Comparison of ENCODE assay signal across 18 cellular contexts in genomic region chrX:10235851-10236250, GRCh38.
DNase-seq lines count a peak whose midpoint lies in the region; ATAC-seq, FAIRE-seq and TF ChIP-seq lines count a peak whose summit lies in the region.
"Had no signal": no experiment of that assay in that cellular context is flagged by ENCODE, and none has a peak within 500 bp of the region (broad histone marks: within the 10 kb centered on the region; RNA-seq: fewer than 3 reads in every experiment).

No MANE protein-coding gene starts in this region.

- H3K27ac ChIP-seq in ACC112 (ENCODE audit: low read depth, low read length) (peak overlapping the region; percentile 94), GM23248 (peak overlapping the region; percentile 21; the same call in 1 of the 2 replicates), astrocyte (ENCODE audit: low read depth, low read length) (peak overlapping the region; percentile 25), gastrocnemius medialis (no peak overlapping the region)
- H3K27ac ChIP-seq: thyroid gland had no signal

- DNase-seq in GM23248 = peak; percentile 75
- DNase-seq in astrocyte (ENCODE audit: low read depth) = peak; percentile 90
- DNase-seq in left ventricle myocardium superior = no peak
- DNase-seq in gastrocnemius medialis = no peak
- no peak for DNase-seq in LoVo (ENCODE audit: low spot score)
- DNase-seq in NCI-H1694 treated with DMSO at 0.1 percent for 48 hours (lab: John Stamatoyannopoulos, UW) = no peak
- no peak for DNase-seq in NCI-H1092 (lab: John Stamatoyannopoulos, UW)
- DNase-seq: activated CD8-positive, alpha-beta memory T cell treated with anti-CD3 and anti-CD28 coated beads, Interleukin-2, amount 10 ng/mL, durations not matched to agents 7 days and 5 days; activated naive CD4-positive, alpha-beta T cell treated with Interleukin-2 at 50 U/mL for 16 hours; cerebellar nuclear complex; DMS53; NCI-H1105 treated with DMSO at 0.1 percent for 48 hours; occipital lobe; thyroid gland had no signal

- H3K9me2 ChIP-seq in GM23248 (ENCODE audit: insufficient read depth) = no peaks in the 10 kb centered on the region

- H4K20me1 ChIP-seq in GM23248 (ENCODE audit: insufficient read depth) (no peaks in the 10 kb centered on the region), astrocyte (ENCODE audit: insufficient read depth, low read length) (no peaks in the 10 kb centered on the region)

- no peak for TF ChIP-seq POLR2A in gastrocnemius medialis (IDR thresholded peaks at IDR 0.05)

- in situ Hi-C loops in GM23248 (cut with MboI) (no loop called here), gastrocnemius medialis (cut with MboI; ENCODE audit: low sequenced_read_pairs in 4 of 4) (no loop called here)

- peak; percentile 73 for ATAC-seq in left ventricle myocardium superior
- ATAC-seq in gastrocnemius medialis = no peak
- ATAC-seq: activated CD8-positive, alpha-beta memory T cell treated with anti-CD3 and anti-CD28 coated beads, Interleukin-2, amount 10 ng/mL, durations not matched to agents 7 days and 5 days; WTC11 had no signal

- H3K4me3 Mint-ChIP-seq in astrocyte (ENCODE audit: unreplicated experiment) = no peak overlapping the region
- H3K4me3 Mint-ChIP-seq: activated CD8-positive, alpha-beta memory T cell treated with anti-CD3 and anti-CD28 coated beads, Interleukin-2, amount 10 ng/mL, durations not matched to agents 7 days and 5 days; mesothelial cell of epicardium; WTC11 had no signal

- H3K79me2 ChIP-seq in ACC112 (ENCODE audit: control insufficient read depth, insufficient read depth, low read length, unreplicated experiment) (no peaks in the 10 kb centered on the region), GM23248 (ENCODE audit: insufficient read depth) (no peaks in the 10 kb centered on the region), astrocyte (ENCODE audit: insufficient read depth, low read length) (no peaks in the 10 kb centered on the region)

- H3K36me3 Mint-ChIP-seq in astrocyte (ENCODE audit: low read depth, unreplicated experiment) = no peaks in the 10 kb centered on the region
- H3K36me3 Mint-ChIP-seq: activated CD8-positive, alpha-beta memory T cell treated with anti-CD3 and anti-CD28 coated beads, Interleukin-2, amount 10 ng/mL, durations not matched to agents 7 days and 5 days; WTC11 had no signal

- intact Hi-C loops in left ventricle myocardium superior (cut with micrococcal nuclease) (no loop called here), gastrocnemius medialis (cut with DNase I; ENCODE audit: low total_unique reads) (no loop called here)

- peaks cover 18% of the 10 kb centered on the region for H3K4me1 Mint-ChIP-seq in astrocyte (ENCODE audit: low read depth, unreplicated experiment)
- H3K4me1 Mint-ChIP-seq: activated CD8-positive, alpha-beta memory T cell treated with anti-CD3 and anti-CD28 coated beads, Interleukin-2, amount 10 ng/mL, durations not matched to agents 7 days and 5 days; WTC11 had no signal

- no peak overlapping the region for H3K4me2 ChIP-seq in GM23248 (ENCODE audit: unreplicated experiment)
- H3K4me2 ChIP-seq in astrocyte (ENCODE audit: low read length) = peak overlapping the region; percentile 44

- peak overlapping the region; percentile 41 for H3K27ac Mint-ChIP-seq in astrocyte (ENCODE audit: unreplicated experiment)
- H3K27ac Mint-ChIP-seq: activated CD8-positive, alpha-beta memory T cell treated with anti-CD3 and anti-CD28 coated beads, Interleukin-2, amount 10 ng/mL, durations not matched to agents 7 days and 5 days; mesothelial cell of epicardium; WTC11 had no signal

- no peaks in the 10 kb centered on the region for H3K27me3 Mint-ChIP-seq in astrocyte (ENCODE audit: low read depth, unreplicated experiment)
- H3K27me3 Mint-ChIP-seq: activated CD8-positive, alpha-beta memory T cell treated with anti-CD3 and anti-CD28 coated beads, Interleukin-2, amount 10 ng/mL, durations not matched to agents 7 days and 5 days had no signal

- H3F3A ChIP-seq in GM23248 (ENCODE audit: insufficient read depth) = peaks cover 20% of the 10 kb centered on the region; the same call in 1 of the 2 replicates

- H3K36me3 ChIP-seq in ACC112 (ENCODE audit: insufficient read depth, low read length) (peaks cover 5% of the 10 kb centered on the region), GM23248 (ENCODE audit: low read depth) (no peaks in the 10 kb centered on the region), astrocyte (ENCODE audit: insufficient read depth, low read length) (no peaks in the 10 kb centered on the region), gastrocnemius medialis (no peaks in the 10 kb centered on the region)
- H3K36me3 ChIP-seq: thyroid gland had no signal

- H3K9me3 Mint-ChIP-seq in astrocyte (ENCODE audit: unreplicated experiment) = no peaks in the 10 kb centered on the region
- H3K9me3 Mint-ChIP-seq: WTC11 had no signal

- H3K4me1 ChIP-seq in ACC112 (ENCODE audit: control insufficient read depth, insufficient read depth, low read length, unreplicated experiment) = peaks cover 53% of the 10 kb centered on the region
- H3K4me1 ChIP-seq in GM23248 (ENCODE audit: insufficient read depth) = peaks cover 24% of the 10 kb centered on the region
- peaks cover 20% of the 10 kb centered on the region for H3K4me1 ChIP-seq in astrocyte (ENCODE audit: insufficient read depth, low read length)
- peaks cover 0 to 5% of the 10 kb centered on the region in 2 donors for H3K4me1 ChIP-seq in gastrocnemius medialis
- H3K4me1 ChIP-seq: thyroid gland had no signal

- 3% methylated on average over 7 of the region's 7 CpGs for WGBS in GM23248 (ENCODE audit: low coverage in 1 of 2, low lambda C conversion rate in 2 of 2, missing lambda C conversion rate in 2 of 2), 2 experiments

- H3K4me3 ChIP-seq in ACC112 (ENCODE audit: low read depth, low read length) (no peak overlapping the region), GM23248 (no peak overlapping the region), astrocyte (ENCODE audit: insufficient read depth, low read depth, low read length) (no peak overlapping the region), gastrocnemius medialis (no peak overlapping the region)
- H3K4me3 ChIP-seq: thyroid gland had no signal

- peak; percentile 71 for FAIRE-seq in astrocyte (lab: Jason Lieb, UNC)
- FAIRE-seq: GM12891 had no signal

- TF ChIP-seq CTCF in astrocyte (IDR thresholded peaks at IDR 0.05; ENCODE audit: insufficient read depth, low read depth, low read length) = no peak
- TF ChIP-seq CTCF in gastrocnemius medialis (IDR thresholded peaks at IDR 0.05 in 4 of 5, conservative IDR thresholded peaks at IDR 0.05 in 1 of 5) = no peak

- H3K9me3 ChIP-seq in GM23248 (ENCODE audit: low read depth) (no peaks in the 10 kb centered on the region), astrocyte (ENCODE audit: insufficient read depth, low read depth, low read length) (no peaks in the 10 kb centered on the region), gastrocnemius medialis (no peaks in the 10 kb centered on the region)
- H3K9me3 ChIP-seq: thyroid gland had no signal

- H3K27me3 ChIP-seq in ACC112 (ENCODE audit: insufficient read depth, low read length) (no peaks in the 10 kb centered on the region), GM23248 (replicated peaks; ENCODE audit: insufficient read depth) (no peaks in the 10 kb centered on the region), astrocyte (ENCODE audit: insufficient read depth, low read length) (no peaks in the 10 kb centered on the region), gastrocnemius medialis (no peaks in the 10 kb centered on the region)
- H3K27me3 ChIP-seq: thyroid gland had no signal

- H3K9ac ChIP-seq in GM23248 (no peak overlapping the region), astrocyte (ENCODE audit: low read length) (no peak overlapping the region)

- H2AFZ ChIP-seq in ACC112 (ENCODE audit: low read length, unreplicated experiment) = no peak overlapping the region
- H2AFZ ChIP-seq in GM23248 = no peak overlapping the region
- no peak overlapping the region for H2AFZ ChIP-seq in astrocyte (ENCODE audit: low read depth, low read length)

Comparison
In these comparisons a context has a peak if more than half of its experiments do, and no peak if none do; other contexts are left out.
1. H3K27ac ChIP-seq: peak in ACC112 (single experiment), GM23248 (single experiment) and astrocyte (single experiment); none in gastrocnemius medialis (0 of 4).
2. DNase-seq: peak in GM23248 (single experiment) and astrocyte (single experiment); none in left ventricle myocardium superior (single experiment), gastrocnemius medialis (0 of 2), LoVo (single experiment), NCI-H1694 treated with DMSO at 0.1 percent for 48 hours (single experiment) and NCI-H1092 (single experiment).